Comparison of ENCODE assay signal across 9 cellular contexts in the genomic region with DNA sequence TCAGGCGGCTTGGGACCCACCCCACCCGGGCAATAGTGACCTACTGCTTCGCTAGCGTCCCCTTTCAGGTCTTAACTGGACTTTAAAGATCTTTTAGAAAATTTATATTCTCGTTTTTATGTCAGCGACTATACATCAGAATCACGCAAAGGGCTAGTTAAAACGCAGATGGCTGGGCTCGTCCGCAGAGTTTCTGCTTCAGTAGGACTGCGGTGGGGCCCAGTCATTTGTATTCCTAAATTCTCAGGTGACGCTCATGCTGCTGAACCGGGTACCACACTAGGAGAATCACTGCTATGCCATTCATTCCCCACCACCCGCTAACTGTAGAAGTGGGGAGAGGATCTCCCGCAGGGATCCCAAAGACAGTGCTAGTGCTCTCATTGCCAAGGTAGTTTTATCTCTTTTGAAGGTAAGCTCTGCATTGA. TPM values are rescaled to one million over a fixed set of nuclear protein-coding genes. Genes with fewer than 3 reads are reported as not detected.
DNase-seq lines count a peak whose midpoint lies in the region; ATAC-seq lines count a peak whose summit lies in the region.
"Had no signal": no experiment of that assay in that cellular context is flagged by ENCODE, and none has a peak within 500 bp of the region (broad histone marks: within the 10 kb centered on the region; RNA-seq: fewer than 3 reads in every experiment).

No MANE protein-coding gene starts in this region.

- no peaks in the 10 kb centered on the region for H3K36me3 ChIP-seq in CD4-positive, alpha-beta memory T cell (ENCODE audit: insufficient read depth, low read length)

- H3K36me3 Mint-ChIP-seq in CD4-positive, alpha-beta memory T cell = peaks cover 0 to 4% of the 10 kb centered on the region in 2 donors
- H3K36me3 Mint-ChIP-seq in activated naive CD8-positive, alpha-beta T cell = no peaks in the 10 kb centered on the region
- H3K36me3 Mint-ChIP-seq in naive thymus-derived CD8-positive, alpha-beta T cell = peaks cover 7 to 24% (median 8%) of the 10 kb centered on the region in 3 donors

- H3K9me3 Mint-ChIP-seq in CD4-positive, alpha-beta memory T cell = peaks cover 0 to 32% (median 13%) of the 10 kb centered on the region in 8 donors
- peaks cover 5% of the 10 kb centered on the region for H3K9me3 Mint-ChIP-seq in activated naive CD8-positive, alpha-beta T cell (ENCODE audit: low read depth)
- H3K9me3 Mint-ChIP-seq in naive thymus-derived CD8-positive, alpha-beta T cell = peaks cover 0 to 25% (median 5%) of the 10 kb centered on the region in 9 donors

- H3K4me1 ChIP-seq in CD4-positive, alpha-beta memory T cell (ENCODE audit: insufficient read depth, low read length) = peaks cover 15% of the 10 kb centered on the region

- H3K9me3 ChIP-seq in CD4-positive, alpha-beta memory T cell (ENCODE audit: control insufficient read depth in 1 of 2, low read length in 2 of 2) = no peaks in the 10 kb centered on the region

- CTCF ChIA-PET in CD4-positive, alpha-beta memory T cell (lab: Charles Lee; ENCODE audit: partially characterized antibody) = no interaction called here

- H3K27ac ChIP-seq in CD4-positive, alpha-beta memory T cell (ENCODE audit: low read depth, low read length) = no peak overlapping the region

- intact Hi-C loops in CD4-positive, alpha-beta memory T cell (cut with micrococcal nuclease) = no loop called here

- no peak for DNase-seq in CD4-positive, alpha-beta memory T cell
- no peak for DNase-seq in naive thymus-derived CD8-positive, alpha-beta T cell
- DNase-seq in pons (ENCODE audit: low spot score) (no peak), AG20443 (ENCODE audit: low spot score) (no peak), hypothalamus (lab: John Stamatoyannopoulos, UW) (no peak)

- ATAC-seq in HG02642 (IDR thresholded peaks at IDR 0.05; ENCODE audit: poor library complexity, unreplicated experiment) (peak; percentile 0), HG03039 (IDR thresholded peaks at IDR 0.05; ENCODE audit: unreplicated experiment) (no peak)
- ATAC-seq in naive thymus-derived CD8-positive, alpha-beta T cell = no peak

- peaks cover 31 to 47% of the 10 kb centered on the region in 2 donors for H3K27me3 Mint-ChIP-seq in CD4-positive, alpha-beta memory T cell
- H3K27me3 Mint-ChIP-seq in activated naive CD8-positive, alpha-beta T cell = peaks cover 43% of the 10 kb centered on the region
- peaks cover 33 to 60% (median 56%) of the 10 kb centered on the region in 5 donors for H3K27me3 Mint-ChIP-seq in naive thymus-derived CD8-positive, alpha-beta T cell

- H3K4me3 ChIP-seq in CD4-positive, alpha-beta memory T cell (ENCODE audit: low read length in 2 of 2) = no peak overlapping the region

- POLR2A ChIA-PET in CD4-positive, alpha-beta memory T cell (lab: Charles Lee; ENCODE audit: partially characterized antibody) = no interaction called here
- POLR2A ChIA-PET in naive thymus-derived CD8-positive, alpha-beta T cell (lab: Charles Lee) = no interaction called here

- peak overlapping the region; percentile 59 to 82 (median 74) for H3K4me3 Mint-ChIP-seq in CD4-positive, alpha-beta memory T cell
- peak overlapping the region; percentile 76 for H3K4me3 Mint-ChIP-seq in activated naive CD8-positive, alpha-beta T cell
- H3K4me3 Mint-ChIP-seq in naive thymus-derived CD8-positive, alpha-beta T cell = peak overlapping the region; percentile 61 to 84 (median 75)

- H3K27me3 ChIP-seq in CD4-positive, alpha-beta memory T cell (ENCODE audit: insufficient read depth, low read length) = peaks cover 36% of the 10 kb centered on the region

- peaks cover 8 to 22% (median 15%) of the 10 kb centered on the region in 4 donors for H3K4me1 Mint-ChIP-seq in CD4-positive, alpha-beta memory T cell
- peaks cover 20% of the 10 kb centered on the region for H3K4me1 Mint-ChIP-seq in activated naive CD8-positive, alpha-beta T cell (ENCODE audit: low read depth)
- peaks cover 8 to 21% (median 15%) of the 10 kb centered on the region in 4 donors for H3K4me1 Mint-ChIP-seq in naive thymus-derived CD8-positive, alpha-beta T cell

- peak overlapping the region in 1 of 7 donors; percentile 28 for H3K27ac Mint-ChIP-seq in CD4-positive, alpha-beta memory T cell
- no peak overlapping the region for H3K27ac Mint-ChIP-seq in activated naive CD8-positive, alpha-beta T cell
- no peak overlapping the region for H3K27ac Mint-ChIP-seq in naive thymus-derived CD8-positive, alpha-beta T cell

RNA-seq across cellular contexts. Expression of gene SP8, which starts 12.0 kb away (rescaled TPM):
- not detected for total RNA-seq in CD4-positive, alpha-beta memory T cell
- not detected for polyA plus RNA-seq in CD4-positive, alpha-beta memory T cell
- total RNA-seq in naive thymus-derived CD8-positive, alpha-beta T cell = not detected
- polyA plus RNA-seq in naive thymus-derived CD8-positive, alpha-beta T cell = not detected
- total RNA-seq: liver had no signal
- polyA plus RNA-seq: liver had no signal
